13 cellular contexts compared by ENCODE assay signal in genomic region chr22:29330753-29331152, GRCh38. TPM values are rescaled to one million over a fixed set of nuclear protein-coding genes. Genes with fewer than 3 reads are reported as not detected.
A peak's percentile ranks its signal among the peaks of the same experiment; 100 is the strongest.
DNase-seq lines count a peak whose midpoint lies in the region; ATAC-seq and TF ChIP-seq lines count a peak whose summit lies in the region.
"Had no signal": no experiment of that assay in that cellular context is flagged by ENCODE, and none has a peak within 500 bp of the region (broad histone marks: within the 10 kb centered on the region; RNA-seq: fewer than 3 reads in every experiment).

No MANE protein-coding gene starts in this region.

- peak overlapping the region; percentile 16 for H3K9ac ChIP-seq in IMR-90 (ENCODE audit: low read depth, low read length)

- H2AK5ac ChIP-seq in IMR-90 (ENCODE audit: low read depth, low read length) = peak overlapping the region; percentile 50; the same call in 1 of the 2 replicates

- H2BK120ac ChIP-seq in IMR-90 (ENCODE audit: low read depth, low read length) = no peak overlapping the region

- 0 out of 2 replicates have a peak overlapping the region, but pooled peaks have one; percentile 42 for H3K23ac ChIP-seq in IMR-90 (ENCODE audit: low read depth, low read length)

- H3K36me3 Mint-ChIP-seq in nephron (ENCODE audit: low read depth) = peaks cover 12% of the 10 kb centered on the region

- H3K4ac ChIP-seq in IMR-90 (ENCODE audit: low read depth, low read length) = no peak overlapping the region; the same call in 1 of the 2 replicates

- dilution Hi-C loops in IMR-90 (cut with HindIII; ENCODE audit: low sequenced_read_pairs, unreplicated experiment) = no loop called here

- no peak overlapping the region for H2BK20ac ChIP-seq in IMR-90 (ENCODE audit: low read depth, low read length)

- intact Hi-C loops in IMR-90 (cut with micrococcal nuclease) (no loop called here), thyroid gland (cut with DNase I) (no loop called here)

- DNase-seq in DMS114 treated with DMSO at 0.1 percent for 48 hours (lab: John Stamatoyannopoulos, UW; ENCODE audit: unreplicated experiment) = peak; percentile 92
- peak; percentile 77 for DNase-seq in IMR-90
- DNase-seq in caudate nucleus (lab: John Stamatoyannopoulos, UW) = peak in 7 of 61 donors; percentile 25 to 67 (median 50)
- no peak for DNase-seq in stimulated activated CD4-positive, alpha-beta T cell treated with anti-CD3 and anti-CD28 coated beads, Interleukin-1b, Interleukin-23, amount 100 ng/mL, for 48 hours
- no peak for DNase-seq in thyroid gland
- no peak for DNase-seq in HEK293T (ENCODE audit: extremely low spot score)
- no peak for DNase-seq in GM13976 (ENCODE audit: low spot score)
- DNase-seq: activated CD8-positive, alpha-beta memory T cell treated with anti-CD3 and anti-CD28 coated beads, Interleukin-2, amount 10 ng/mL, durations not matched to agents 7 days and 5 days; NCI-H526 treated with DMSO at 0.1 percent for 48 hours had no signal

- H4K5ac ChIP-seq in IMR-90 (ENCODE audit: low read depth, low read length) = no peak overlapping the region

- peak; percentile 75 for ATAC-seq in IMR-90 (ENCODE audit: low read depth)
- ATAC-seq: activated CD8-positive, alpha-beta memory T cell treated with anti-CD3 and anti-CD28 coated beads, Interleukin-2, amount 10 ng/mL, durations not matched to agents 7 days and 5 days; K562; sciatic nerve had no signal

- no peak overlapping the region; a peak in 1 of 4 replicates for H4K8ac ChIP-seq in IMR-90 (ENCODE audit: low read depth in 2 of 2, low read length in 2 of 2)

- no peak overlapping the region for H3K4me3 Mint-ChIP-seq in nephron
- H3K4me3 Mint-ChIP-seq: activated CD8-positive, alpha-beta memory T cell treated with anti-CD3 and anti-CD28 coated beads, Interleukin-2, amount 10 ng/mL, durations not matched to agents 7 days and 5 days had no signal

- peak overlapping the region; percentile 15 for H2BK5ac ChIP-seq in IMR-90 (ENCODE audit: low read depth, low read length, poor library complexity, severe bottlenecking)

- H2BK15ac ChIP-seq in IMR-90 (ENCODE audit: low read depth, low read length) = no peak overlapping the region

- peak overlapping the region; percentile 71; the same call in 1 of the 2 replicates for H3K14ac ChIP-seq in IMR-90 (replicated peaks; ENCODE audit: low read depth, low read length)

- no peak for TF ChIP-seq CTCF in IMR-90 (conservative IDR thresholded peaks at IDR 0.05; ENCODE audit: low read depth, low read length)
- no peak for TF ChIP-seq CTCF in nephron (IDR thresholded peaks at IDR 0.05; ENCODE audit: unreplicated experiment in 3 of 3)
- TF ChIP-seq CTCF in thyroid gland (IDR thresholded peaks at IDR 0.05) = no peak
- TF ChIP-seq CTCF in GM13976 (IDR thresholded peaks at IDR 0.05; ENCODE audit: borderline replicate concordance, control extremely low read depth, extremely low read depth, insufficient read depth, missing control alignments) = no peak

- CTCF ChIA-PET in IMR-90 (lab: Yijun Ruan, JAX) = no interaction called here
- CTCF ChIA-PET in HEK293T (lab: Yijun Ruan, JAX) = no interaction called here

- WGBS in IMR-90 (ENCODE audit: extremely low coverage in 2 of 2, insufficient read length in 1 of 2), 2 experiments = 13% methylated on average over 2 of the region's 9 CpGs; no CpG with 5 or more reads in 1 of the 2 experiments
- 51 to 78% methylated on average over 9 of the region's 9 CpGs for WGBS in thyroid gland, 2 donors

- H4K20me1 ChIP-seq in IMR-90 (ENCODE audit: insufficient read depth, low read length) = no peaks in the 10 kb centered on the region; the same call in 1 of the 2 replicates

- no peak overlapping the region for H3K4me2 ChIP-seq in IMR-90 (ENCODE audit: low read depth, low read length)

- H3K79me1 ChIP-seq in IMR-90 (ENCODE audit: low read depth in 1 of 2, low read length in 2 of 2) = peaks cover 0 to 3% of the 10 kb centered on the region in 2 experiments; a peak in 1 of 4 replicates

- TF ChIP-seq POLR2A in IMR-90 (IDR thresholded peaks at IDR 0.05; ENCODE audit: low read depth, low read length) (no peak), thyroid gland (IDR thresholded peaks at IDR 0.05) (no peak)

- H3K27me3 ChIP-seq in IMR-90 (ENCODE audit: control insufficient read depth, insufficient read depth, low read length) (no peaks in the 10 kb centered on the region), thyroid gland (no peaks in the 10 kb centered on the region)
- H3K27me3 ChIP-seq: ascending aorta had no signal

- peaks cover 46% of the 10 kb centered on the region for H3K36me3 ChIP-seq in IMR-90 (ENCODE audit: control insufficient read depth, insufficient read depth, low read length)
- H3K36me3 ChIP-seq in thyroid gland = peaks cover 48 to 54% of the 10 kb centered on the region in 2 donors

- no peak overlapping the region for H3K27ac ChIP-seq in IMR-90 (ENCODE audit: insufficient read depth, low read length)
- peak overlapping the region; percentile 40 for H3K27ac ChIP-seq in caudate nucleus (ENCODE audit: low read depth, low read length)
- no peak overlapping the region for H3K27ac ChIP-seq in thyroid gland
- H3K27ac ChIP-seq: ascending aorta had no signal

- peaks cover 5% of the 10 kb centered on the region; the same call in 1 of the 2 replicates for H3K9me1 ChIP-seq in IMR-90 (ENCODE audit: insufficient read depth, low read length)

- H3K56ac ChIP-seq in IMR-90 (ENCODE audit: extremely low read depth, insufficient read depth, low read length) = no peak overlapping the region

- no peaks in the 10 kb centered on the region for H3K9me3 Mint-ChIP-seq in nephron

- no peak overlapping the region for H3K18ac ChIP-seq in IMR-90 (ENCODE audit: low read depth, low read length)

- H3K27me3 Mint-ChIP-seq in nephron (ENCODE audit: low read depth) = no peaks in the 10 kb centered on the region
- H3K27me3 Mint-ChIP-seq: activated CD8-positive, alpha-beta memory T cell treated with anti-CD3 and anti-CD28 coated beads, Interleukin-2, amount 10 ng/mL, durations not matched to agents 7 days and 5 days had no signal

- POLR2A ChIA-PET in IMR-90 (lab: Charles Lee; ENCODE audit: unreplicated experiment) = no interaction called here
- POLR2A ChIA-PET in HEK293T (lab: Yijun Ruan, JAX) = no interaction called here

- H2AFZ ChIP-seq in IMR-90 (replicated peaks; ENCODE audit: low read length, poor library complexity) = peak overlapping the region; percentile 61

- no peak for TF ChIP-seq RAD21 in IMR-90 (IDR thresholded peaks at IDR 0.05; ENCODE audit: low read length)

- peak overlapping the region; percentile 61 to 73 (median 63) for H3K27ac Mint-ChIP-seq in nephron
- H3K27ac Mint-ChIP-seq: activated CD8-positive, alpha-beta memory T cell treated with anti-CD3 and anti-CD28 coated beads, Interleukin-2, amount 10 ng/mL, durations not matched to agents 7 days and 5 days had no signal

- H3K9me3 ChIP-seq in IMR-90 (ENCODE audit: control insufficient read depth, insufficient read depth, low read length) = no peaks in the 10 kb centered on the region
- H3K9me3 ChIP-seq in thyroid gland = no peaks in the 10 kb centered on the region
- H3K9me3 ChIP-seq: ascending aorta had no signal

- H3K4me3 ChIP-seq in IMR-90 (ENCODE audit: insufficient read depth, low read depth, low read length) = no peak overlapping the region
- H3K4me3 ChIP-seq in thyroid gland (replicated peaks in 1 of 3) = no peak overlapping the region
- H3K4me3 ChIP-seq: ascending aorta, K562 had no signal

- peak overlapping the region; percentile 15 for H2AK9ac ChIP-seq in IMR-90 (replicated peaks; ENCODE audit: low read depth, low read length, poor library complexity)

- H3K4me1 ChIP-seq in IMR-90 (ENCODE audit: control insufficient read depth, insufficient read depth, low read length) = peaks cover 9% of the 10 kb centered on the region
- H3K4me1 ChIP-seq in thyroid gland = no peaks in the 10 kb centered on the region
- H3K4me1 ChIP-seq: ascending aorta had no signal

- H4K91ac ChIP-seq in IMR-90 (ENCODE audit: insufficient read depth, low read depth, low read length) = no peak overlapping the region

- in situ Hi-C loops in IMR-90 (cut with MboI; ENCODE audit: low sequenced_read_pairs) (no loop called here), GM13976 (cut with MboI; ENCODE audit: low sequenced_read_pairs, unreplicated experiment) (no loop called here)

- no TSS peak for BruUV-seq in IMR-90 (replicated peaks; lab: Mats Ljungman, UMichigan)

- H3K4me1 Mint-ChIP-seq in nephron = peaks cover 27% of the 10 kb centered on the region
- H3K4me1 Mint-ChIP-seq: activated CD8-positive, alpha-beta memory T cell treated with anti-CD3 and anti-CD28 coated beads, Interleukin-2, amount 10 ng/mL, durations not matched to agents 7 days and 5 days had no signal

TF ChIP-seq in IMR-90, 13 proteins besides CTCF, POLR2A, EP300 and RAD21:
- TF ChIP-seq MAZ (IDR thresholded peaks at IDR 0.05; ENCODE audit: borderline replicate concordance, low read depth, low read length) (no peak), MAFK (IDR thresholded peaks at IDR 0.05; ENCODE audit: low read depth, low read length) (no peak), NFE2L2 (IDR thresholded peaks at IDR 0.05; ENCODE audit: low read depth, low read length) (no peak), CEBPB (IDR thresholded peaks at IDR 0.05; ENCODE audit: low read depth, low read length) (no peak), CHD1 (IDR thresholded peaks at IDR 0.05; ENCODE audit: low read depth, low read length) (no peak)

RNA-seq across cellular contexts. Expression of gene RASL10A, which starts 15.3 kb away (rescaled TPM):
- not detected in 2 replicates for total RNA-seq in IMR-90 (2012; rRNA removed)
- polyA plus RNA-seq in IMR-90 (2012; rRNA removed) = 0.07 and 0.26 TPM in 2 replicates
- polyA plus RNA-seq in IMR-90 (2012; cell fraction: cytosol; rRNA removed) = 0.22 TPM in 1 of 2 replicates, not detected in the other
- 0.89 and 2.7 TPM in 2 replicates for polyA plus RNA-seq in IMR-90 (2012; cell fraction: nucleus; rRNA removed; ENCODE audit: low replicate concordance)
- 1 to 10 TPM in 1 of 4 donors, under 1 TPM in 1, not detected in 2; 0.67 to 1.7 TPM for total RNA-seq in thyroid gland
- total RNA-seq: ascending aorta had no signal

RNA-seq across cellular contexts. Expression of gene GAS2L1, which starts 24.3 kb away (rescaled TPM):
- total RNA-seq in IMR-90 (2012; rRNA removed) = 1.4 TPM in 2 replicates
- 15.6 and 22.5 TPM in 2 replicates for polyA plus RNA-seq in IMR-90 (2012; rRNA removed)
- 24.1 and 32.2 TPM in 2 replicates for polyA plus RNA-seq in IMR-90 (2012; cell fraction: cytosol; rRNA removed)
- 20.1 and 69.5 TPM in 2 replicates for polyA plus RNA-seq in IMR-90 (2012; cell fraction: nucleus; rRNA removed; ENCODE audit: low replicate concordance)
- 10 to 100 TPM in 3 of 4 donors, 1 to 10 TPM in 1; 9.3 to 22.2 (median 15.7) TPM for total RNA-seq in thyroid gland

RNA-seq across cellular contexts. Expression of gene AP1B1, which starts 57.6 kb away (rescaled TPM):
- total RNA-seq in IMR-90 (2012; rRNA removed) (65.5 and 70.8 TPM in 2 replicates), thyroid gland (100 to 1,000 TPM in 1 of 4 donors, 10 to 100 TPM in 3; 45.0 to 103 (median 91.4) TPM)
- 55.7 and 62.3 TPM in 2 replicates for polyA plus RNA-seq in IMR-90 (2012; rRNA removed)
- polyA plus RNA-seq in IMR-90 (2012; cell fraction: cytosol; rRNA removed) = 40.7 and 58.5 TPM in 2 replicates
- polyA plus RNA-seq in IMR-90 (2012; cell fraction: nucleus; rRNA removed; ENCODE audit: low replicate concordance) = 53.6 and 100 TPM in 2 replicates

Comparison
In these comparisons a context has a peak if more than half of its experiments do, and no peak if none do; other contexts are left out.
1. DNase-seq: peak in DMS114 treated with DMSO at 0.1 percent for 48 hours (single experiment) and IMR-90 (single experiment); none in stimulated activated CD4-positive, alpha-beta T cell treated with anti-CD3 and anti-CD28 coated beads, Interleukin-1b, Interleukin-23, amount 100 ng/mL, for 48 hours (single experiment), thyroid gland (0 of 2), HEK293T (single experiment) and GM13976 (single experiment).